In genomic region chr4:168475745-168476144, GRCh38 we compare ENCODE assay signal across 1 cellular context.
TF ChIP-seq lines count a peak whose summit lies in the region.

No MANE protein-coding gene starts in this region.

TF ChIP-seq in K562, 482 proteins besides CTCF, POLR2A, EP300 and RAD21:
- TF ChIP-seq VEZF1 (CRISPR knock-in tag; IDR thresholded peaks at IDR 0.05) (peak; percentile 55), ZNF318 (IDR thresholded peaks at IDR 0.05; ENCODE audit: borderline replicate concordance in 1 of 2, low read depth in 1 of 2) (no peak)
